23 cellular contexts compared by ENCODE assay signal in genomic region chr13:35761440-35762252, GRCh38.
"Had no signal": no experiment of that assay in that cellular context is flagged by ENCODE, and none has a peak within 500 bp of the region (broad histone marks: within the 10 kb centered on the region; RNA-seq: fewer than 3 reads in every experiment).

No MANE protein-coding gene starts in this region.

- H3K4me3 ChIP-seq: esophagus squamous epithelium, gastroesophageal sphincter, left lung, lower lobe of right lung, neural progenitor cell, pancreas, smooth muscle cell, uterus had no signal

- H3K27ac ChIP-seq: epithelial cell of prostate, esophagus squamous epithelium, gastroesophageal sphincter, left lung, lower lobe of right lung, neural progenitor cell, pancreas, uterus had no signal

- H3K4me2 ChIP-seq: neural progenitor cell, smooth muscle cell had no signal

- H3K36me3 Mint-ChIP-seq: immature natural killer cell; memory B cell; natural killer cell treated with Interleukin-12 subunit alpha and Interleukin-12 subunit beta and Interleukin-15 and Interleukin-18, amount 100 ng/mL, for 72 hours; neural progenitor cell; type B pancreatic cell had no signal

- H3K4me1 ChIP-seq: esophagus squamous epithelium, gastroesophageal sphincter, left lung, lower lobe of right lung, pancreas, uterus had no signal

- H3K4me1 Mint-ChIP-seq: immature natural killer cell, memory B cell had no signal

- H3K9ac ChIP-seq: neural progenitor cell had no signal

- H3K36me3 ChIP-seq: esophagus squamous epithelium, gastroesophageal sphincter, left lung, lower lobe of right lung, neural progenitor cell, pancreas, uterus had no signal

- H2AFZ ChIP-seq: neural progenitor cell had no signal

- H3K27me3 ChIP-seq: esophagus squamous epithelium, gastroesophageal sphincter, left lung, neural progenitor cell, pancreas, uterus had no signal

- H3K4me3 Mint-ChIP-seq: immature natural killer cell; memory B cell; natural killer cell treated with Interleukin-12 subunit alpha and Interleukin-12 subunit beta and Interleukin-15 and Interleukin-18, amount 100 ng/mL, for 72 hours; neural progenitor cell; type B pancreatic cell had no signal

- H3K27me3 Mint-ChIP-seq: natural killer cell treated with Interleukin-12 subunit alpha and Interleukin-12 subunit beta and Interleukin-15 and Interleukin-18, amount 100 ng/mL, for 72 hours had no signal

- H3K9me3 Mint-ChIP-seq: neural progenitor cell had no signal

- ATAC-seq: gastroesophageal sphincter, left lung, pancreas, right cardiac atrium had no signal

- DNase-seq: effector memory CD4-positive, alpha-beta T cell; esophagus squamous epithelium; foreskin fibroblast; glutamatergic neuron; immature natural killer cell; left lung; lower lobe of right lung; midbrain; occipital lobe; pancreas; stimulated activated CD4-positive, alpha-beta T cell treated with anti-CD3 and anti-CD28 coated beads, Interleukin-2, amount 100 ng/mL, for 48 hours; stimulated activated naive CD4-positive, alpha-beta T cell treated with Interleukin-2 at 50 U/mL for 16 hours; uterus had no signal

- H3K27ac Mint-ChIP-seq: immature natural killer cell; memory B cell; natural killer cell treated with Interleukin-12 subunit alpha and Interleukin-12 subunit beta and Interleukin-15 and Interleukin-18, amount 100 ng/mL, for 72 hours; neural progenitor cell; progenitor cell of endocrine pancreas; type B pancreatic cell had no signal

- H3K9me3 ChIP-seq: esophagus squamous epithelium, gastroesophageal sphincter, left lung, lower lobe of right lung, pancreas, uterus had no signal

- FAIRE-seq: keratinocyte, pancreas had no signal
